Comparison of ENCODE assay signal across 1 cellular context in genomic region chr2:96507957-96508520, GRCh38.
TF ChIP-seq lines count a peak whose summit lies in the region.

No MANE protein-coding gene starts in this region.

TF ChIP-seq in HepG2, 621 proteins besides CTCF, POLR2A, EP300 and RAD21 (continued from another document and continues in another):
- TF ChIP-seq LRRFIP1 (CRISPR knock-in tag; conservative IDR thresholded peaks at IDR 0.05), result no peak
- TF ChIP-seq ARID4A (CRISPR knock-in tag; IDR thresholded peaks at IDR 0.05; ENCODE audit: borderline replicate concordance), result peak; percentile 65
- TF ChIP-seq PATZ1 (CRISPR knock-in tag; IDR thresholded peaks at IDR 0.05), result peak; percentile 91
- TF ChIP-seq ZFP41 (CRISPR knock-in tag; IDR thresholded peaks at IDR 0.05; ENCODE audit: borderline replicate concordance), result no peak
- TF ChIP-seq MXD3 (CRISPR knock-in tag; IDR thresholded peaks at IDR 0.05), result no peak
- TF ChIP-seq NONO (IDR thresholded peaks at IDR 0.05), result no peak
- peak; percentile 79 for TF ChIP-seq NONO (CRISPR knock-in tag; conservative IDR thresholded peaks at IDR 0.05)
- TF ChIP-seq BRF2 (CRISPR knock-in tag; IDR thresholded peaks at IDR 0.05), result no peak
- no peak for TF ChIP-seq SP2 (CRISPR knock-in tag; IDR thresholded peaks at IDR 0.05)
- no peak for TF ChIP-seq ZNF83 (CRISPR knock-in tag; IDR thresholded peaks at IDR 0.05; ENCODE audit: borderline replicate concordance)
- TF ChIP-seq CREBL2 (CRISPR knock-in tag; IDR thresholded peaks at IDR 0.05; ENCODE audit: borderline replicate concordance), result no peak
- TF ChIP-seq GTF3A (CRISPR knock-in tag; conservative IDR thresholded peaks at IDR 0.05), result no peak
- TF ChIP-seq FOXJ3 (CRISPR knock-in tag; IDR thresholded peaks at IDR 0.05; ENCODE audit: borderline replicate concordance), result no peak
- no peak for TF ChIP-seq ZKSCAN5 (CRISPR knock-in tag; IDR thresholded peaks at IDR 0.05)
- TF ChIP-seq ZNF781 (CRISPR knock-in tag; IDR thresholded peaks at IDR 0.05; ENCODE audit: borderline replicate concordance, not compliant biosample characterization), result no peak
- peak; percentile 51 for TF ChIP-seq HNRNPLL (IDR thresholded peaks at IDR 0.05; ENCODE audit: low read depth, low read length, poor library complexity, severe bottlenecking)
- no peak for TF ChIP-seq RFXANK (CRISPR knock-in tag; IDR thresholded peaks at IDR 0.05)
- no peak for TF ChIP-seq MATR3 (CRISPR knock-in tag; IDR thresholded peaks at IDR 0.05)
- TF ChIP-seq ZNF546 (CRISPR knock-in tag; conservative IDR thresholded peaks at IDR 0.05), result no peak
- no peak for TF ChIP-seq SMAD3 (CRISPR knock-in tag; IDR thresholded peaks at IDR 0.05)
- TF ChIP-seq ZNF780A (CRISPR knock-in tag; IDR thresholded peaks at IDR 0.05), result no peak
- no peak for TF ChIP-seq SMARCC2 (IDR thresholded peaks at IDR 0.05)
- TF ChIP-seq KLF6 (CRISPR knock-in tag; IDR thresholded peaks at IDR 0.05), result no peak
- TF ChIP-seq ZNF891 (CRISPR knock-in tag; IDR thresholded peaks at IDR 0.05), result peak; percentile 53; the same call in 1 of the 2 replicates
- TF ChIP-seq AHR (CRISPR knock-in tag; IDR thresholded peaks at IDR 0.05), result no peak
- no peak for TF ChIP-seq MTA3 (CRISPR knock-in tag; IDR thresholded peaks at IDR 0.05)
- TF ChIP-seq BATF2 (CRISPR knock-in tag; IDR thresholded peaks at IDR 0.05), result 0 out of 2 replicates have a peak, but pooled peaks have one; percentile 28
- no peak for TF ChIP-seq ZSCAN12 (CRISPR knock-in tag; IDR thresholded peaks at IDR 0.05)
- TF ChIP-seq ZNF383 (CRISPR knock-in tag; IDR thresholded peaks at IDR 0.05; ENCODE audit: borderline replicate concordance), result no peak
- 0 out of 2 replicates have a peak, but pooled peaks have one; percentile 52 for TF ChIP-seq TRAFD1 (CRISPR knock-in tag; IDR thresholded peaks at IDR 0.05; ENCODE audit: borderline replicate concordance)
- no peak for TF ChIP-seq THAP7 (CRISPR knock-in tag; IDR thresholded peaks at IDR 0.05)
- no peak for TF ChIP-seq ZNF276 (CRISPR knock-in tag; IDR thresholded peaks at IDR 0.05; ENCODE audit: low read depth)
- 0 out of 2 replicates have a peak, but pooled peaks have one; percentile 19 for TF ChIP-seq ZNF605 (CRISPR knock-in tag; IDR thresholded peaks at IDR 0.05)
- no peak for TF ChIP-seq ZNF143 (CRISPR knock-in tag; IDR thresholded peaks at IDR 0.05)
- no peak for TF ChIP-seq ZNF746 (CRISPR knock-in tag; IDR thresholded peaks at IDR 0.05)
- TF ChIP-seq ZSCAN5A (CRISPR knock-in tag; IDR thresholded peaks at IDR 0.05; ENCODE audit: borderline replicate concordance), result 0 out of 2 replicates have a peak, but pooled peaks have one; percentile 43
- no peak for TF ChIP-seq ZBTB20 (CRISPR knock-in tag; IDR thresholded peaks at IDR 0.05; ENCODE audit: borderline replicate concordance, low read depth)
- TF ChIP-seq MNT (IDR thresholded peaks at IDR 0.05), result no peak
- no peak for TF ChIP-seq MAFK (conservative IDR thresholded peaks at IDR 0.05 in 1 of 2, IDR thresholded peaks at IDR 0.05 in 1 of 2; ENCODE audit: low read length in 2 of 2)
